In the genomic region with DNA sequence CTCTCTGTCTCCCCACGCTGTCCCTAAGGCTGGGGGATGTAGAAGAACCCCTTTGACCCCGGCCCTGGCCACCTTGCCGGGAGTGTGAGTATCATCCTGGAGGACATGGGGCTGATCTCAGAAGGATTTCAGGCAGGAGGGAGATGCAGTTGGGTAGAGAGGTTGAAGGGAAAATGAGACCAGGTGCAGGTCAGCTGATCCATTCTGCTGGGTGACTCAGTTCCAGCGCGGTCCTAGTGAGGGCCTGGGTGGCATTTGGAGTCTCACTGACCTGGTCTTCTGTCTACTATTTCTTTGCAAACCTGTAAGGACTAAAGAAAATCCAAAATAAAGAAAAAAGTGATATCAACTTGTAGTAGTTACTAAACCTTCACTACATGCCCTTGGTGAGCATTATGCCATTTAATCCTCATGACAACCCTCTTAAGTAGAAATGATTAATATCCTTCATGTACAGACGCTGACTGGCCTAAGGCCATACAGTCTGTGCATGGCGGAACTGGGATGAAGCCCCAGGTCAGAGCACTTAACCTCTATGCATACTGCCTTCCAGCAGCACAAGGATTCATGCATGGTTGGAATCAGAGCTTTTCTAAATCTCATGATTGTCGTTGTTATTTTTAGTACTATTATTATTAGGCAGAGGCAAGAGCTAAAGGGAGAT, we compare ENCODE assay signal across 23 cellular contexts.
DNase-seq lines count a peak whose midpoint lies in the region; ATAC-seq, FAIRE-seq and TF ChIP-seq lines count a peak whose summit lies in the region.
"Had no signal": no experiment of that assay in that cellular context is flagged by ENCODE, and none has a peak within 500 bp of the region (broad histone marks: within the 10 kb centered on the region; RNA-seq: fewer than 3 reads in every experiment).

No MANE protein-coding gene starts in this region.

- no peaks in the 10 kb centered on the region for H3K9me3 ChIP-seq in Loucy (ENCODE audit: insufficient read depth, low read depth, low read length)
- H3K9me3 ChIP-seq in K562 (replicated peaks; ENCODE audit: control insufficient read depth, insufficient read depth, low read depth, low read length): no peaks in the 10 kb centered on the region
- H3K9me3 ChIP-seq: ascending aorta, lower lobe of right lung, right atrium auricular region, suprapubic skin had no signal

- H3K4me2 ChIP-seq in Loucy (ENCODE audit: low read depth, low read length, poor library complexity, severe bottlenecking) (no peak overlapping the region), K562 (ENCODE audit: insufficient read depth, low read length) (no peak overlapping the region)

- peak; percentile 40 for FAIRE-seq in K562 (lab: Jason Lieb, UNC)

- peak overlapping the region; percentile 70 for H2AFZ ChIP-seq in Loucy (ENCODE audit: low read length)
- H2AFZ ChIP-seq in K562 (ENCODE audit: low read depth, low read length): no peak overlapping the region

- no peak for DNase-seq in activated CD8-positive, alpha-beta T cell treated with anti-CD3 and anti-CD28 coated beads, Interleukin-2, amount 10 ng/mL, durations not matched to agents 7 days and 5 days
- no peak for DNase-seq in activated CD8-positive, alpha-beta T cell treated with anti-CD3 and anti-CD28 coated beads for 36 hours
- no peak for DNase-seq in K562 (ENCODE audit: extremely low read depth in 1 of 4, low spot score in 3 of 4)
- no peak for DNase-seq in globus pallidus (ENCODE audit: low spot score)
- DNase-seq: activated CD8-positive, alpha-beta memory T cell treated with anti-CD3 and anti-CD28 coated beads, Interleukin-2, amount 50 U/mL, for 4 hours; cerebellar nuclear complex; DMS79 treated with DMSO at 0.1 percent for 48 hours; endodermal cell; lower lobe of right lung; MV-4-11; NCI-H2029 treated with DMSO at 0.1 percent for 48 hours; NCI-H446 treated with DMSO at 0.1 percent for 48 hours; occipital lobe; SHP77; stimulated activated CD4-positive, alpha-beta T cell treated with anti-CD3 and anti-CD28 coated beads, Interleukin-12 subunit alpha, Interleukin-12 subunit beta, amount 100 ng/mL, for 4 hours; stimulated activated CD8-positive, alpha-beta memory T cell treated with anti-CD3 and anti-CD28 coated beads, Interleukin-4, amount 100 ng/mL, for 48 hours had no signal

- H3K27me3 Mint-ChIP-seq in activated CD8-positive, alpha-beta T cell treated with anti-CD3 and anti-CD28 coated beads, Interleukin-2, amount 10 ng/mL, durations not matched to agents 7 days and 5 days (ENCODE audit: low read depth): peaks cover 9% of the 10 kb centered on the region
- peaks cover 5% of the 10 kb centered on the region for H3K27me3 Mint-ChIP-seq in activated CD8-positive, alpha-beta T cell treated with anti-CD3 and anti-CD28 coated beads for 36 hours
- no peaks in the 10 kb centered on the region for H3K27me3 Mint-ChIP-seq in stimulated activated memory B cell treated with anti-CD40 and anti-IgM and Interleukin-4, amounts not matched to agents 10 μg/mL and 1 μg/mL and 100 μg/mL, for 72 hours

- TF ChIP-seq CTCF in activated CD8-positive, alpha-beta T cell treated with anti-CD3 and anti-CD28 coated beads for 36 hours (IDR thresholded peaks at IDR 0.05): no peak
- TF ChIP-seq CTCF in Loucy (conservative IDR thresholded peaks at IDR 0.05; ENCODE audit: low read length) (no peak), K562 (IDR thresholded peaks at IDR 0.05 in 2 of 3, conservative IDR thresholded peaks at IDR 0.05 in 1 of 3; ENCODE audit: insufficient read depth in 2 of 3, low read depth in 1 of 3, low read length in 3 of 3) (no peak)

- H3K79me2 ChIP-seq in Loucy (ENCODE audit: insufficient read depth, low read length): no peaks in the 10 kb centered on the region
- H3K79me2 ChIP-seq in K562 (ENCODE audit: control insufficient read depth, insufficient read depth, low read length): peaks cover 25% of the 10 kb centered on the region; the same call in 2 of the 3 replicates

- H3K4me1 ChIP-seq in Loucy (ENCODE audit: insufficient read depth, low read length, poor library complexity, severe bottlenecking) (peaks cover 22% of the 10 kb centered on the region), K562 (replicated peaks in 1 of 2; ENCODE audit: control insufficient read depth in 2 of 2, insufficient read depth in 2 of 2, low read length in 2 of 2) (peaks cover 19 to 24% of the 10 kb centered on the region in 2 experiments; a peak in 4 of 5 replicates)
- H3K4me1 ChIP-seq: ascending aorta had no signal

- no peak overlapping the region for H3K4me3 Mint-ChIP-seq in activated CD8-positive, alpha-beta T cell treated with anti-CD3 and anti-CD28 coated beads, Interleukin-2, amount 10 ng/mL, durations not matched to agents 7 days and 5 days
- H3K4me3 Mint-ChIP-seq in activated CD8-positive, alpha-beta T cell treated with anti-CD3 and anti-CD28 coated beads for 36 hours: no peak overlapping the region
- H3K4me3 Mint-ChIP-seq in stimulated activated memory B cell treated with anti-CD40 and anti-IgM and Interleukin-4, amounts not matched to agents 10 μg/mL and 1 μg/mL and 100 μg/mL, for 72 hours: no peak overlapping the region
- H3K4me3 Mint-ChIP-seq: endodermal cell had no signal

- no peak for TF ChIP-seq POLR2A in K562 (conservative IDR thresholded peaks at IDR 0.05)

- H3K9me2 ChIP-seq in Loucy (replicated peaks; ENCODE audit: low read depth, low read length): no peaks in the 10 kb centered on the region

- ATAC-seq in activated CD8-positive, alpha-beta T cell treated with anti-CD3 and anti-CD28 coated beads, Interleukin-2, amount 10 ng/mL, durations not matched to agents 7 days and 5 days: peak; percentile 29
- no peak for ATAC-seq in activated CD8-positive, alpha-beta T cell treated with anti-CD3 and anti-CD28 coated beads for 36 hours
- peak; percentile 8; the same call in 2 of the 3 replicates for ATAC-seq in K562
- ATAC-seq in stimulated activated memory B cell treated with anti-CD40 and anti-IgM and Interleukin-4, amounts not matched to agents 10 μg/mL and 1 μg/mL and 100 μg/mL, for 72 hours: no peak
- no peak for ATAC-seq in HG02840 (IDR thresholded peaks at IDR 0.05; ENCODE audit: low FRiP score, unreplicated experiment)
- no peak for ATAC-seq in HG03280 (IDR thresholded peaks at IDR 0.05; ENCODE audit: unreplicated experiment)

- no peak for TF ChIP-seq EP300 in K562 (IDR thresholded peaks at IDR 0.05; ENCODE audit: low read length)

- H3K36me3 ChIP-seq in Loucy (ENCODE audit: insufficient read depth, low read length) (no peaks in the 10 kb centered on the region), K562 (ENCODE audit: control insufficient read depth, insufficient read depth, low read length) (no peaks in the 10 kb centered on the region)
- H3K36me3 ChIP-seq: ascending aorta, lower lobe of right lung, right atrium auricular region, suprapubic skin had no signal

- H3K4me1 Mint-ChIP-seq in activated CD8-positive, alpha-beta T cell treated with anti-CD3 and anti-CD28 coated beads, Interleukin-2, amount 10 ng/mL, durations not matched to agents 7 days and 5 days (ENCODE audit: low read depth): peaks cover 58% of the 10 kb centered on the region
- H3K4me1 Mint-ChIP-seq in activated CD8-positive, alpha-beta T cell treated with anti-CD3 and anti-CD28 coated beads for 36 hours (ENCODE audit: low read depth): peaks cover 26% of the 10 kb centered on the region
- peaks cover 46% of the 10 kb centered on the region for H3K4me1 Mint-ChIP-seq in stimulated activated memory B cell treated with anti-CD40 and anti-IgM and Interleukin-4, amounts not matched to agents 10 μg/mL and 1 μg/mL and 100 μg/mL, for 72 hours

- H3K9me3 Mint-ChIP-seq in activated CD8-positive, alpha-beta T cell treated with anti-CD3 and anti-CD28 coated beads, Interleukin-2, amount 10 ng/mL, durations not matched to agents 7 days and 5 days (ENCODE audit: insufficient read depth): no peaks in the 10 kb centered on the region
- H3K9me3 Mint-ChIP-seq in activated CD8-positive, alpha-beta T cell treated with anti-CD3 and anti-CD28 coated beads for 36 hours: peaks cover 2% of the 10 kb centered on the region
- no peaks in the 10 kb centered on the region for H3K9me3 Mint-ChIP-seq in stimulated activated memory B cell treated with anti-CD40 and anti-IgM and Interleukin-4, amounts not matched to agents 10 μg/mL and 1 μg/mL and 100 μg/mL, for 72 hours

- WGBS in K562 (ENCODE audit: insufficient coverage, low coverage, missing lambda C conversion rate): 67% methylated on average over 8 of the region's 8 CpGs

- H4K20me1 ChIP-seq in Loucy (ENCODE audit: insufficient read depth, low read length, poor library complexity, severe bottlenecking) (no peaks in the 10 kb centered on the region), K562 (replicated peaks; ENCODE audit: control insufficient read depth, insufficient read depth, low read length) (no peaks in the 10 kb centered on the region)

- no peak overlapping the region for H3K4me3 ChIP-seq in Loucy (ENCODE audit: low read length, poor library complexity, severe bottlenecking)
- H3K4me3 ChIP-seq in K562: no peak overlapping the region
- H3K4me3 ChIP-seq: ascending aorta, lower lobe of right lung, right atrium auricular region, suprapubic skin had no signal

- H3K9ac ChIP-seq in Loucy (ENCODE audit: low read depth, low read length, poor library complexity, severe bottlenecking): no peak overlapping the region
- peak overlapping the region in 1 of 2 experiments; percentile 15; a peak in 1 of 4 replicates for H3K9ac ChIP-seq in K562 (ENCODE audit: insufficient read depth in 1 of 2, low read depth in 2 of 2, low read length in 2 of 2)

- POLR2A ChIA-PET in activated CD8-positive, alpha-beta T cell treated with anti-CD3 and anti-CD28 coated beads, Interleukin-2, amount 10 ng/mL, durations not matched to agents 7 days and 5 days (lab: Charles Lee): interaction anchor here (1.0 to 1.4 kb wide), 3 partner anchors 12 to 107 kb away, joined by 3 to 5 read pairs (median 4); no protein-coding TSS in a partner anchor
- POLR2A ChIA-PET in activated CD8-positive, alpha-beta T cell treated with anti-CD3 and anti-CD28 coated beads for 36 hours (lab: Charles Lee): interaction anchor here (1.0 kb wide), 1 partner anchor 59 kb away, joined by 3 read pairs; no protein-coding TSS in a partner anchor
- POLR2A ChIA-PET in K562 (lab: Yijun Ruan, JAX): interaction anchor here (0.6 to 1.5 kb wide), 6 partner anchors 10 to 59 kb away, joined by 3 to 4 read pairs (median 3); no protein-coding TSS in a partner anchor

- TF ChIP-seq RAD21 in K562 (CRISPR knock-in tag; conservative IDR thresholded peaks at IDR 0.05 in 1 of 2, IDR thresholded peaks at IDR 0.05 in 1 of 2): no peak

- no peaks in the 10 kb centered on the region for H3F3A ChIP-seq in Loucy (ENCODE audit: low read depth)

- peaks cover 3% of the 10 kb centered on the region for H3K36me3 Mint-ChIP-seq in activated CD8-positive, alpha-beta T cell treated with anti-CD3 and anti-CD28 coated beads, Interleukin-2, amount 10 ng/mL, durations not matched to agents 7 days and 5 days (ENCODE audit: low read depth)
- H3K36me3 Mint-ChIP-seq in activated CD8-positive, alpha-beta T cell treated with anti-CD3 and anti-CD28 coated beads for 36 hours (ENCODE audit: low read depth): no peaks in the 10 kb centered on the region
- H3K36me3 Mint-ChIP-seq in stimulated activated memory B cell treated with anti-CD40 and anti-IgM and Interleukin-4, amounts not matched to agents 10 μg/mL and 1 μg/mL and 100 μg/mL, for 72 hours: peaks cover 3% of the 10 kb centered on the region

- intact Hi-C loops in activated CD8-positive, alpha-beta T cell treated with anti-CD3 and anti-CD28 coated beads for 36 hours (cut with micrococcal nuclease): no loop called here
- intact Hi-C loops in K562 (cut with micrococcal nuclease): no loop called here

- in situ Hi-C loops in K562 (cut with MboI): no loop called here

- no peak overlapping the region for H3K27ac ChIP-seq in K562 (ENCODE audit: extremely low read depth, low read depth, low read length)
- H3K27ac ChIP-seq: ascending aorta, lower lobe of right lung, right atrium auricular region, suprapubic skin had no signal

- peak overlapping the region; percentile 81 for H3K27ac Mint-ChIP-seq in activated CD8-positive, alpha-beta T cell treated with anti-CD3 and anti-CD28 coated beads, Interleukin-2, amount 10 ng/mL, durations not matched to agents 7 days and 5 days
- no peak overlapping the region for H3K27ac Mint-ChIP-seq in activated CD8-positive, alpha-beta T cell treated with anti-CD3 and anti-CD28 coated beads for 36 hours
- H3K27ac Mint-ChIP-seq in stimulated activated memory B cell treated with anti-CD40 and anti-IgM and Interleukin-4, amounts not matched to agents 10 μg/mL and 1 μg/mL and 100 μg/mL, for 72 hours: peak overlapping the region; percentile 58
- H3K27ac Mint-ChIP-seq: endodermal cell had no signal

- BruUV-seq in K562 (replicated peaks; lab: Mats Ljungman, UMichigan): no TSS peak

- CTCF ChIA-PET in activated CD8-positive, alpha-beta T cell treated with anti-CD3 and anti-CD28 coated beads, Interleukin-2, amount 10 ng/mL, durations not matched to agents 7 days and 5 days (lab: Charles Lee): interaction anchor here (1.0 to 1.5 kb wide), 2 partner anchors 25 to 40 kb away, joined by 3 to 7 read pairs; no protein-coding TSS in a partner anchor
- CTCF ChIA-PET in activated CD8-positive, alpha-beta T cell treated with anti-CD3 and anti-CD28 coated beads for 36 hours (lab: Charles Lee): no interaction called here
- CTCF ChIA-PET in K562 (lab: Yijun Ruan, JAX; ENCODE audit: low intra/inter-chr PET ratio): no interaction called here

- no peaks in the 10 kb centered on the region for H3K9me1 ChIP-seq in K562 (ENCODE audit: control insufficient read depth, insufficient read depth, low read length)

- no peaks in the 10 kb centered on the region for H3K27me3 ChIP-seq in Loucy (ENCODE audit: insufficient read depth, low read length, poor library complexity, severe bottlenecking)
- H3K27me3 ChIP-seq in K562 (ENCODE audit: control insufficient read depth in 2 of 2, insufficient read depth in 2 of 2, low read length in 2 of 2): no peaks in the 10 kb centered on the region
- H3K27me3 ChIP-seq: ascending aorta, right atrium auricular region, suprapubic skin had no signal

Comparison
In these comparisons a context has a peak if more than half of its experiments do, and no peak if none do; other contexts are left out.
1. ATAC-seq: peak in activated CD8-positive, alpha-beta T cell treated with anti-CD3 and anti-CD28 coated beads, Interleukin-2, amount 10 ng/mL, durations not matched to agents 7 days and 5 days (single experiment) and K562 (single experiment); none in activated CD8-positive, alpha-beta T cell treated with anti-CD3 and anti-CD28 coated beads for 36 hours (single experiment), stimulated activated memory B cell treated with anti-CD40 and anti-IgM and Interleukin-4, amounts not matched to agents 10 μg/mL and 1 μg/mL and 100 μg/mL, for 72 hours (single experiment), HG02840 (single experiment) and HG03280 (single experiment).